Comparison of ENCODE assay signal across 11 cellular contexts in genomic region chr10:60989400-60989876, GRCh38. TPM values are rescaled to one million over a fixed set of nuclear protein-coding genes. Genes with fewer than 3 reads are reported as not detected.
DNase-seq lines count a peak whose midpoint lies in the region; ATAC-seq, FAIRE-seq and TF ChIP-seq lines count a peak whose summit lies in the region.
"Had no signal": no experiment of that assay in that cellular context is flagged by ENCODE, and none has a peak within 500 bp of the region (broad histone marks: within the 10 kb centered on the region; RNA-seq: fewer than 3 reads in every experiment).

No MANE protein-coding gene starts in this region.

- H3K27ac ChIP-seq in Peyer's patch, result peak overlapping the region in 1 of 4 donors; percentile 16
- H3K27ac ChIP-seq: BLaER1 had no signal

- no peaks in the 10 kb centered on the region for H3K4me1 ChIP-seq in Peyer's patch
- H3K4me1 ChIP-seq: BLaER1 had no signal

- no peak for TF ChIP-seq POLR2A in Peyer's patch (IDR thresholded peaks at IDR 0.05)

- H3K36me3 ChIP-seq in GM06990 (ENCODE audit: control insufficient read depth, insufficient read depth, low read length) (no peaks in the 10 kb centered on the region), Peyer's patch (no peaks in the 10 kb centered on the region)
- H3K36me3 ChIP-seq: BLaER1 had no signal

- H3K9me3 ChIP-seq in Peyer's patch, result no peaks in the 10 kb centered on the region
- H3K9me3 ChIP-seq: BLaER1 had no signal

- FAIRE-seq in HTR-8/SVneo (lab: Jason Lieb, UNC) (peak; percentile 77), GM19239 (lab: Jason Lieb, UNC) (no peak)
- FAIRE-seq: GM12892 had no signal

- ATAC-seq in GM21526 (IDR thresholded peaks at IDR 0.05; ENCODE audit: low FRiP score, unreplicated experiment) (peak; percentile 85), esophagus mucosa (peak; percentile 74), HG02763 (IDR thresholded peaks at IDR 0.05; ENCODE audit: unreplicated experiment) (no peak)

- no peak for TF ChIP-seq CTCF in GM06990 (IDR thresholded peaks at IDR 0.05; ENCODE audit: insufficient read depth, low read length, poor library complexity, severe bottlenecking)
- no peak for TF ChIP-seq CTCF in Peyer's patch (IDR thresholded peaks at IDR 0.05)

- no peaks in the 10 kb centered on the region for H3K27me3 ChIP-seq in GM06990 (replicated peaks; ENCODE audit: control insufficient read depth, insufficient read depth, low read length)
- no peaks in the 10 kb centered on the region for H3K27me3 ChIP-seq in Peyer's patch
- H3K27me3 ChIP-seq: BLaER1 had no signal

- DNase-seq in GM06990 (ENCODE audit: extremely low read depth, insufficient read length) (peak; percentile 13), HTR-8/SVneo (ENCODE audit: insufficient read length, low spot score) (no peak), GM19239 (ENCODE audit: insufficient read length, low spot score) (no peak), Peyer's patch (no peak)
- DNase-seq in effector CD4-positive, alpha-beta T cell, result no peak
- DNase-seq: activated CD4-positive, alpha-beta T cell treated with anti-CD3 and anti-CD28 coated beads for 1 hour had no signal

- no peak overlapping the region for H3K4me3 ChIP-seq in GM06990 (replicated peaks; ENCODE audit: low read depth, low read length)
- H3K4me3 ChIP-seq in Peyer's patch, result no peak overlapping the region
- H3K4me3 ChIP-seq: BLaER1 had no signal

RNA-seq across cellular contexts. Expression of gene RHOBTB1, which starts 45.5 kb away (rescaled TPM):
- total RNA-seq in esophagus mucosa, result 0.76 TPM
- total RNA-seq in Peyer's patch, result 10 to 100 TPM in 3 of 4 donors, 1 to 10 TPM in 1; 5.1 to 15.7 (median 12.6) TPM
